ENCODE assay signal across 19 cellular contexts in the genomic region with DNA sequence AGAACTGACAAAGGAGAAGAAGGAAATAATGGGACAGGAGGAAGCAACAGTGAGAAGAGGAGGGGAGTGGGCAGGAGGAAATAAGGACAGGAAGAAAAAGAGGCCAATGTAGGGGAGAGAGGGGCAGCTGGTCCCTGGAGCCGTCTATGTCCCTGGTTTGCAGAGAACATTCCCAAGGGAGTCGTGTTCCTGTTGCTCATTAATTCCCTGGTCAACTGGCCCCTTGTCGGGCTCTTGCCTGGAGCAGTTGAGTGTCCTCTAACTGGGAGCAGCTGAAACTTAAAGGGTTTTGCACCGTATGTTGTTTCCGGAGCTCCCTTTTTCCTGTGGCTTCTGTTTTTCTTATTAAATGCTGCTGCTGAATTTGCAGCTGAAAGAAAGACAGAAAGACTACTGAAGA.
DNase-seq lines count a peak whose midpoint lies in the region; TF ChIP-seq lines count a peak whose summit lies in the region.
"Had no signal": no experiment of that assay in that cellular context is flagged by ENCODE, and none has a peak within 500 bp of the region (broad histone marks: within the 10 kb centered on the region; RNA-seq: fewer than 3 reads in every experiment).

No MANE protein-coding gene starts in this region.

- H3K4me1 Mint-ChIP-seq in endodermal cell (peaks cover 2% of the 10 kb centered on the region), nephron (peaks cover 62% of the 10 kb centered on the region)

- TF ChIP-seq CTCF in endodermal cell (conservative IDR thresholded peaks at IDR 0.05) (no peak), nephron (IDR thresholded peaks at IDR 0.05; ENCODE audit: unreplicated experiment in 3 of 3) (no peak), GM10248 (IDR thresholded peaks at IDR 0.05; ENCODE audit: control extremely low read depth, extremely low read depth, low read depth, missing control alignments) (no peak)

- H4K12ac ChIP-seq in trophoblast cell (ENCODE audit: low read depth, low read length): no peak overlapping the region

- H3K27me3 ChIP-seq in endodermal cell (ENCODE audit: control insufficient read depth, insufficient read depth, low read length, poor library complexity, severe bottlenecking): no peaks in the 10 kb centered on the region
- H3K27me3 ChIP-seq in trophoblast cell (ENCODE audit: insufficient read depth, low read length): no peaks in the 10 kb centered on the region
- H3K27me3 ChIP-seq: SJSA1 had no signal

- no peak overlapping the region for H2AK5ac ChIP-seq in trophoblast cell (ENCODE audit: low read length)

- H3K36me3 Mint-ChIP-seq in endodermal cell (ENCODE audit: low read depth): peaks cover 10% of the 10 kb centered on the region
- peaks cover 13% of the 10 kb centered on the region for H3K36me3 Mint-ChIP-seq in nephron (ENCODE audit: low read depth)
- H3K36me3 Mint-ChIP-seq: CD4-positive, alpha-beta memory T cell had no signal

- no peak overlapping the region for H3K9ac ChIP-seq in endodermal cell (ENCODE audit: extremely low read depth, low read length, poor library complexity, severe bottlenecking)
- H3K9ac ChIP-seq in trophoblast cell (ENCODE audit: low read length): no peak overlapping the region

- H4K91ac ChIP-seq in trophoblast cell (ENCODE audit: low read depth, low read length): no peak overlapping the region

- H3K4me2 ChIP-seq in trophoblast cell (ENCODE audit: low read length): no peak overlapping the region

- no peak overlapping the region for H3K23ac ChIP-seq in trophoblast cell (ENCODE audit: low read length)

- H3K79me2 ChIP-seq in trophoblast cell (ENCODE audit: control insufficient read depth, insufficient read depth, low read length, poor library complexity): no peaks in the 10 kb centered on the region

- H3K18ac ChIP-seq in trophoblast cell (ENCODE audit: low read length): no peak overlapping the region

- H2BK120ac ChIP-seq in trophoblast cell (ENCODE audit: insufficient read depth, low read length, poor library complexity): no peak overlapping the region

- H3K27ac ChIP-seq in endodermal cell (ENCODE audit: low read depth, low read length) (peak overlapping the region; percentile 7), trophoblast cell (ENCODE audit: low read depth, low read length) (no peak overlapping the region)
- H3K27ac ChIP-seq: SJSA1 had no signal

- H3K79me1 ChIP-seq in trophoblast cell (ENCODE audit: low read length): no peaks in the 10 kb centered on the region

- no peak overlapping the region for H2BK5ac ChIP-seq in trophoblast cell (ENCODE audit: low read depth, low read length, poor library complexity)

- H3K36me3 ChIP-seq in endodermal cell (ENCODE audit: control insufficient read depth, insufficient read depth, low read length): no peaks in the 10 kb centered on the region
- H3K36me3 ChIP-seq in trophoblast cell (ENCODE audit: control insufficient read depth in 1 of 2, insufficient read depth in 2 of 2, low read length in 2 of 2): no peaks in the 10 kb centered on the region
- H3K36me3 ChIP-seq: SJSA1 had no signal

- H3K9me3 Mint-ChIP-seq in endodermal cell: peaks cover 62% of the 10 kb centered on the region
- peaks cover 11% of the 10 kb centered on the region for H3K9me3 Mint-ChIP-seq in nephron

- no peak overlapping the region for H4K8ac ChIP-seq in trophoblast cell (ENCODE audit: low read depth, low read length)

- H3K4me1 ChIP-seq in endodermal cell (ENCODE audit: control insufficient read depth, insufficient read depth, low read length) (no peaks in the 10 kb centered on the region), trophoblast cell (ENCODE audit: control insufficient read depth in 1 of 2, insufficient read depth in 2 of 2, low read length in 2 of 2) (peaks cover 0 to 6% of the 10 kb centered on the region in 2 experiments)
- H3K4me1 ChIP-seq: SJSA1 had no signal

- H3K4ac ChIP-seq in trophoblast cell (ENCODE audit: low read depth, low read length): no peak overlapping the region

- CTCF ChIA-PET in GM10248 (lab: Yijun Ruan, JAX): no interaction called here

- no peak overlapping the region for H3K27ac Mint-ChIP-seq in endodermal cell
- H3K27ac Mint-ChIP-seq in nephron: peak overlapping the region; percentile 69 to 89 (median 72)
- H3K27ac Mint-ChIP-seq: CD4-positive, alpha-beta memory T cell had no signal

- H3K9me3 ChIP-seq in endodermal cell (ENCODE audit: control insufficient read depth, low read length): peaks cover 20% of the 10 kb centered on the region
- no peaks in the 10 kb centered on the region for H3K9me3 ChIP-seq in trophoblast cell (ENCODE audit: insufficient read depth, low read depth, low read length)
- H3K9me3 ChIP-seq: SJSA1 had no signal

- no peak overlapping the region for H2BK12ac ChIP-seq in trophoblast cell (ENCODE audit: low read length)

- H3K14ac ChIP-seq in trophoblast cell (ENCODE audit: low read length): no peak overlapping the region

- whole genome bisulfite sequencing in endodermal cell (ENCODE audit: insufficient coverage in 1 of 2, insufficient read length in 1 of 2), 2 experiments: 72 to 84% methylated on average over 5 of the region's 5 CpGs
- no CpG with 5 or more reads among the region's 5 CpGs for WGBS in trophoblast cell (ENCODE audit: extremely low coverage, insufficient coverage, insufficient read length)

- POLR2A ChIA-PET in GM10248 (lab: Yijun Ruan, JAX): no interaction called here

- H3K27me3 Mint-ChIP-seq in endodermal cell (ENCODE audit: insufficient read depth): peaks cover 12% of the 10 kb centered on the region
- peaks cover 8% of the 10 kb centered on the region for H3K27me3 Mint-ChIP-seq in nephron (ENCODE audit: low read depth)

- no peak overlapping the region for H3K4me3 ChIP-seq in endodermal cell (ENCODE audit: low read length)
- no peak overlapping the region for H3K4me3 ChIP-seq in trophoblast cell (ENCODE audit: low read depth, low read length)
- H3K4me3 ChIP-seq: SJSA1 had no signal

- peak; percentile 65 for DNase-seq in ELF-1 (ENCODE audit: low read depth, low spot score)
- DNase-seq in NCI-H524 treated with DMSO at 0.1 percent for 48 hours (lab: John Stamatoyannopoulos, UW): peak; percentile 62
- no peak for DNase-seq in endodermal cell
- no peak for DNase-seq in GM10248 (ENCODE audit: extremely low spot score)
- DNase-seq in MV-4-11 (lab: John Stamatoyannopoulos, UW): no peak
- DNase-seq in trophoblast cell: no peak
- DNase-seq in midbrain (lab: John Stamatoyannopoulos, UW): no peak
- DNase-seq: CD4-positive, alpha-beta memory T cell; DND-41; IMR-90; Karpas-422; MM.1S; NCI-H1105; NCI-H1694 treated with DMSO at 0.1 percent for 48 hours; NCI-H2107; NCI-H2227 treated with DMSO at 0.1 percent for 48 hours; OCI-M1 had no signal

- H3K4me3 Mint-ChIP-seq in endodermal cell: no peak overlapping the region
- no peak overlapping the region for H3K4me3 Mint-ChIP-seq in nephron
- H3K4me3 Mint-ChIP-seq: CD4-positive, alpha-beta memory T cell had no signal

- no peak overlapping the region for H2AFZ ChIP-seq in trophoblast cell (ENCODE audit: insufficient read depth, low read length, poor library complexity)

Comparison
In these comparisons a context has a peak if more than half of its experiments do, and no peak if none do; other contexts are left out.
1. DNase-seq: peak in ELF-1 (single experiment) and NCI-H524 treated with DMSO at 0.1 percent for 48 hours (single experiment); none in endodermal cell (single experiment), GM10248 (single experiment), MV-4-11 (single experiment), trophoblast cell (0 of 2) and midbrain (single experiment).